In genomic region chr7:76673346-76673745, GRCh38 we compare ENCODE assay signal across 8 cellular contexts. TPM values are rescaled to one million over a fixed set of nuclear protein-coding genes. Genes with fewer than 3 reads are reported as not detected.
A peak's percentile ranks its signal among the peaks of the same experiment; 100 is the strongest.
DNase-seq lines count a peak whose midpoint lies in the region; FAIRE-seq and TF ChIP-seq lines count a peak whose summit lies in the region.
"Not testable (repeated sequence)": the region's sequence is repeated elsewhere in the genome, so short reads cannot be mapped to it uniquely, and the experiment has no call there.

No MANE protein-coding gene starts in this region.

- not testable (repeated sequence) for TF ChIP-seq RAD21 in H1 (IDR thresholded peaks at IDR 0.05 in 1 of 2, conservative IDR thresholded peaks at IDR 0.05 in 1 of 2; ENCODE audit: low read depth in 2 of 2, low read length in 2 of 2)

- not testable (repeated sequence) for TF ChIP-seq CTCF in H1 (IDR thresholded peaks at IDR 0.05; ENCODE audit: control extremely low read depth in 1 of 3, insufficient read depth in 1 of 3, low read depth in 1 of 3, low read length in 3 of 3)

- peak; percentile 99 for FAIRE-seq in H1 (lab: Jason Lieb, UNC)

- H2BK12ac ChIP-seq in H1 (ENCODE audit: low read depth, low read length): not testable (repeated sequence)

- not testable (repeated sequence) for TF ChIP-seq POLR2A in H1 (IDR thresholded peaks at IDR 0.05; ENCODE audit: control extremely low read depth in 1 of 2, low read depth in 2 of 2, low read length in 2 of 2)

- not testable (repeated sequence) for H4K8ac ChIP-seq in H1 (ENCODE audit: extremely low read depth, insufficient read depth, low read length)

- H4K5ac ChIP-seq in H1 (ENCODE audit: insufficient read length, low read depth, low read length): not testable (repeated sequence)

- not testable (repeated sequence) for H3K36me3 ChIP-seq in HUES48 (ENCODE audit: control insufficient read depth, insufficient read depth, low read length); H1 (ENCODE audit: control insufficient read depth in 2 of 4, insufficient read depth in 4 of 4, low read length in 3 of 4)

- H3K27me3 ChIP-seq in HUES48 (ENCODE audit: control insufficient read depth, insufficient read depth, low read length); H1 (replicated peaks in 1 of 4; ENCODE audit: control insufficient read depth in 3 of 4, extremely low read depth in 1 of 4, insufficient read depth in 3 of 4, low read length in 3 of 4): not testable (repeated sequence)

- H3K18ac ChIP-seq in H1 (ENCODE audit: extremely low read depth, low read length): not testable (repeated sequence)

- not testable (repeated sequence) for H3K23me2 ChIP-seq in H1 (ENCODE audit: low read depth, low read length)

- not testable (repeated sequence) for H3K56ac ChIP-seq in H1 (replicated peaks; ENCODE audit: insufficient read length, low read depth, low read length)

- H2BK120ac ChIP-seq in H1 (replicated peaks; ENCODE audit: low read depth, low read length): not testable (repeated sequence)

- WGBS in H1 (ENCODE audit: extremely low coverage in 1 of 2, insufficient coverage in 1 of 2, insufficient read length in 1 of 2, insufficient replicate concordance in 2 of 2, low coverage in 1 of 2, low lambda C conversion rate in 2 of 2, missing lambda C conversion rate in 1 of 2), 2 experiments: 49% methylated on average over 5 of the region's 5 CpGs; no CpG with 5 or more reads in 1 of the 2 experiments

- H3K27ac ChIP-seq in HUES48 (ENCODE audit: low read depth, low read length) (peak overlapping the region; percentile 70), H1 (ENCODE audit: low read depth, low read length) (peak overlapping the region; percentile 67; the same call in 1 of the 2 replicates)

- H3K14ac ChIP-seq in H1 (ENCODE audit: insufficient read length): not testable (repeated sequence)

- not testable (repeated sequence) for H3K9me3 ChIP-seq in HUES48 (ENCODE audit: control insufficient read depth, insufficient read depth, low read length); H1 (ENCODE audit: insufficient read depth in 2 of 2, low read depth in 1 of 2, low read length in 1 of 2)

- not testable (repeated sequence) for H3K4me3 ChIP-seq in HUES48 (ENCODE audit: low read depth, low read length); H1 (ENCODE audit: extremely low read depth in 1 of 4, insufficient read depth in 2 of 4, low read depth in 3 of 4, low read length in 4 of 4)

- not testable (repeated sequence) for H3K23ac ChIP-seq in H1 (ENCODE audit: insufficient read length)

- H4K91ac ChIP-seq in H1 (replicated peaks; ENCODE audit: insufficient read length, low read length): not testable (repeated sequence)

- H3K4me1 ChIP-seq in HUES48 (ENCODE audit: control insufficient read depth, insufficient read depth, low read length); H1 (replicated peaks in 1 of 4; ENCODE audit: control insufficient read depth in 3 of 4, insufficient read depth in 4 of 4, low read length in 3 of 4): not testable (repeated sequence)

- H3K4ac ChIP-seq in H1 (replicated peaks; ENCODE audit: insufficient read length, low read depth, low read length): not testable (repeated sequence)

- H2BK20ac ChIP-seq in H1 (ENCODE audit: low read length): not testable (repeated sequence)

- not testable (repeated sequence) for H2AFZ ChIP-seq in H1 (ENCODE audit: low read length)

- H3K4me2 ChIP-seq in H1 (ENCODE audit: insufficient read depth in 1 of 2, low read depth in 2 of 2, low read length in 2 of 2): not testable (repeated sequence)

- POLR2A ChIA-PET in H1 (lab: Charles Lee; ENCODE audit: partially characterized antibody): interaction anchor here (0.6 kb wide), 1 partner anchor 990 kb away, joined by 3 read pairs; no protein-coding TSS in a partner anchor

- not testable (repeated sequence) for H2AK5ac ChIP-seq in H1 (ENCODE audit: low read depth, low read length)

- H2BK15ac ChIP-seq in H1 (ENCODE audit: low read length): not testable (repeated sequence)

- H2BK5ac ChIP-seq in H1 (ENCODE audit: low read depth, low read length): not testable (repeated sequence)

- H3K9ac ChIP-seq in HUES48 (ENCODE audit: low read depth, low read length): peak overlapping the region; percentile 50; the same call in 1 of the 2 replicates
- not testable (repeated sequence) for H3K9ac ChIP-seq in H1 (replicated peaks in 1 of 4; ENCODE audit: extremely low read depth in 1 of 4, low read depth in 3 of 4, low read length in 3 of 4)

- not testable (repeated sequence) for H3K79me2 ChIP-seq in H1 (ENCODE audit: control insufficient read depth in 1 of 2, insufficient read depth in 2 of 2, low read length in 2 of 2)

- CTCF ChIA-PET in H1 (lab: Charles Lee; ENCODE audit: partially characterized antibody): not testable (repeated sequence)

- DNase-seq in ELF-1 (ENCODE audit: low read depth, low spot score) (peak; percentile 51), NCI-H146 (lab: John Stamatoyannopoulos, UW) (peak; percentile 96), NCI-H345 treated with DMSO at 0.1 percent for 48 hours (lab: John Stamatoyannopoulos, UW; ENCODE audit: unreplicated experiment) (peak; percentile 24), NCI-H69 (lab: John Stamatoyannopoulos, UW) (peak; percentile 89), H1 (ENCODE audit: low read depth in 1 of 2, low spot score in 2 of 2) (peak; percentile 49 to 56), iPS DF 4.7 (ENCODE audit: extremely low read depth, low spot score) (peak; percentile 36), iPS-NIHi7 (ENCODE audit: extremely low spot score) (peak; percentile 5)

- H3K79me1 ChIP-seq in H1 (ENCODE audit: low read depth, low read length): not testable (repeated sequence)

- not testable (repeated sequence) for H4K20me1 ChIP-seq in H1 (replicated peaks in 1 of 2; ENCODE audit: control insufficient read depth in 1 of 2, insufficient read depth in 2 of 2, low read length in 2 of 2)

- TF ChIP-seq EP300 in H1 (IDR thresholded peaks at IDR 0.05; ENCODE audit: borderline replicate concordance in 1 of 2, low read depth in 2 of 2, low read length in 2 of 2): not testable (repeated sequence)

TF ChIP-seq in H1, 55 proteins besides CTCF, POLR2A, EP300 and RAD21:
- TF ChIP-seq YY1 (IDR thresholded peaks at IDR 0.05; ENCODE audit: low read depth, low read length) (peak; percentile 82), POU5F1 (IDR thresholded peaks at IDR 0.05; ENCODE audit: low read depth, low read length) (peak; percentile 45; the same call in 1 of the 2 replicates)

RNA-seq across cellular contexts. Expression of gene POMZP3, which starts 46.3 kb away (rescaled TPM):
- total RNA-seq in H1 (2021; fragmentation: NEBNext Ultra II Directional; extraction: Animal tissue kit (Norgen Biotek cat#: 25700)): 6.2 and 9.0 TPM in 2 replicates
- polyA plus RNA-seq in H1 (2011; rRNA removed): 3.2 and 5.4 TPM in 2 replicates
- 3.0 TPM for polyA plus RNA-seq in H1 (2011; cell fraction: cytosol; rRNA removed)
- 5.5 TPM for polyA plus RNA-seq in H1 (2011; cell fraction: nucleus; rRNA removed)
- polyA plus RNA-seq in H1 (2012, experiment 1 of 2): 5.3 to 7.6 TPM (median 6.2 TPM) in 4 replicates
- polyA plus RNA-seq in H1 (2012, experiment 2 of 2): 4.3 TPM
- polyA plus RNA-seq in H1 (2013, experiment 1 of 2): 4.4 TPM
- 4.4 TPM for polyA plus RNA-seq in H1 (2013, experiment 2 of 2)
- 3.2 and 5.5 TPM in 2 replicates for polyA minus RNA-seq in H1 (2011; rRNA and poly(A)+ RNA removed)
- polyA minus RNA-seq in H1 (2011; cell fraction: cytosol; rRNA and poly(A)+ RNA removed): 5.4 TPM
- 13.5 TPM for polyA minus RNA-seq in H1 (2011; cell fraction: nucleus; rRNA and poly(A)+ RNA removed)

Comparison
In these comparisons a context has a peak if more than half of its experiments do, and no peak if none do; other contexts are left out.
1. DNase-seq: peak in every context shown above with its lines; median percentile 96 in NCI-H146; 89 in NCI-H69; 52 in H1; 51 in ELF-1; 36 in iPS DF 4.7; 24 in NCI-H345 treated with DMSO at 0.1 percent for 48 hours; 5 in iPS-NIHi7.